In the genomic region with DNA sequence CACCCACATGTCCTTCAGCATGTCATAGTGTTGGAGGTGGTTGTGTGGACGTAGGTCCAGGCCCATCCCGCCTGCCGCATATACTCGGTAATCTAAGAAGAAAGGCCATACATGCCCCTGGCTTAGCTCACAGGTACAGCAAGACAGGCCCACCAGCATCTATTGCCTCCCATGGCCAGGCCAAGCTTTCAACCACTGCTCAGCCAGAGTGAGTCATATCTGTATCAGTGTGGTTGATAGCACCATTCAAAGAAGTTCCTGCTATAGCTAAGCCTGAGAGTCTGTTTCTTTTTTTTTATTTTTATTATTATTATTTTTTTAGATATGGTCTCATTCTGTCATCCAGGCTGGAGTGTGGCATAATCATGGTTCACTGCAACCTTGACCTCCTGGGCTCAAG, we compare ENCODE assay signal across 18 cellular contexts. TPM values are rescaled to one million over a fixed set of nuclear protein-coding genes. Genes with fewer than 3 reads are reported as not detected.
DNase-seq lines count a peak whose midpoint lies in the region; ATAC-seq and TF ChIP-seq lines count a peak whose summit lies in the region.
"Had no signal": no experiment of that assay in that cellular context is flagged by ENCODE, and none has a peak within 500 bp of the region (broad histone marks: within the 10 kb centered on the region; RNA-seq: fewer than 3 reads in every experiment).

No MANE protein-coding gene starts in this region.

- no peak for ATAC-seq in activated CD4-positive, alpha-beta T cell treated with anti-CD3 and anti-CD28 coated beads for 36 hours
- ATAC-seq in GM21825 (IDR thresholded peaks at IDR 0.05; ENCODE audit: unreplicated experiment) (peak; percentile 70), HG03469 (IDR thresholded peaks at IDR 0.05; ENCODE audit: unreplicated experiment) (peak; percentile 48), heart right ventricle (no peak)
- ATAC-seq: SK-N-SH treated with all-trans-retinoic acid at 6 μM for 48 hours had no signal

- peak overlapping the region; percentile 2 for H3K14ac ChIP-seq in neuronal stem cell (ENCODE audit: low read length)

- no peak overlapping the region for H3K23ac ChIP-seq in neuronal stem cell (ENCODE audit: low read depth, low read length, poor library complexity)

- H3K4me1 ChIP-seq in neuronal stem cell (ENCODE audit: control insufficient read depth in 2 of 2, insufficient read depth in 1 of 2, low read depth in 1 of 2, low read length in 2 of 2) (peaks cover 4 to 14% of the 10 kb centered on the region in 2 donors), thyroid gland (peaks cover 21 to 34% of the 10 kb centered on the region in 2 donors), heart right ventricle (peaks cover 3 to 14% (median 13%) of the 10 kb centered on the region in 9 donors)

- H3K4me3 Mint-ChIP-seq in activated CD4-positive, alpha-beta T cell treated with anti-CD3 and anti-CD28 coated beads for 36 hours, result no peak overlapping the region
- H3K4me3 Mint-ChIP-seq: type B pancreatic cell had no signal

- peaks cover 17% of the 10 kb centered on the region for H3K27me3 Mint-ChIP-seq in activated CD4-positive, alpha-beta T cell treated with anti-CD3 and anti-CD28 coated beads for 36 hours

- H2BK5ac ChIP-seq in neuronal stem cell (ENCODE audit: low read length), result no peak overlapping the region

- H3K4me3 ChIP-seq in neuronal stem cell (ENCODE audit: low read length in 2 of 2) (no peak overlapping the region), thyroid gland (replicated peaks in 1 of 3) (no peak overlapping the region), heart right ventricle (no peak overlapping the region)

- peak; percentile 28 for DNase-seq in activated CD4-positive, alpha-beta T cell treated with anti-CD3 and anti-CD28 coated beads for 36 hours
- DNase-seq in activated CD4-positive, alpha-beta T cell treated with anti-CD3 and anti-CD28 coated beads, Interleukin-2, amount 50 U/mL, for 1 hour, result no peak
- DNase-seq in neuronal stem cell (ENCODE audit: low spot score) (no peak), thyroid gland (no peak), NCI-H1105 treated with DMSO at 0.1 percent for 48 hours (lab: John Stamatoyannopoulos, UW) (no peak), heart right ventricle (no peak)
- DNase-seq: activated T-cell treated with anti-CD3 and anti-CD28 coated beads for 4 hours, foreskin fibroblast, mesendoderm, NCI-H1694 had no signal

- CTCF ChIA-PET in activated CD4-positive, alpha-beta T cell treated with anti-CD3 and anti-CD28 coated beads for 36 hours (lab: Charles Lee), result interaction anchor here (0.6 to 1.8 kb wide), 8 partner anchors 9 to 253 kb away, joined by 3 to 8 read pairs (median 4); no protein-coding TSS in a partner anchor

- no peaks in the 10 kb centered on the region for H3K9me3 Mint-ChIP-seq in activated CD4-positive, alpha-beta T cell treated with anti-CD3 and anti-CD28 coated beads for 36 hours (ENCODE audit: low read depth)
- H3K9me3 Mint-ChIP-seq: type B pancreatic cell had no signal

- POLR2A ChIA-PET in activated CD4-positive, alpha-beta T cell treated with anti-CD3 and anti-CD28 coated beads for 36 hours (lab: Charles Lee), result no interaction called here

- H2AK5ac ChIP-seq in neuronal stem cell (ENCODE audit: low read depth, low read length), result no peak overlapping the region

- H2BK12ac ChIP-seq in neuronal stem cell (ENCODE audit: low read length), result no peak overlapping the region

- H3K9me3 ChIP-seq in neuronal stem cell (replicated peaks in 1 of 2; ENCODE audit: control insufficient read depth in 2 of 2, insufficient read depth in 1 of 2, low read depth in 1 of 2, low read length in 2 of 2), result peaks cover 0 to 2% of the 10 kb centered on the region in 2 donors
- H3K9me3 ChIP-seq in thyroid gland, result no peaks in the 10 kb centered on the region
- no peaks in the 10 kb centered on the region for H3K9me3 ChIP-seq in heart right ventricle

- intact Hi-C loops in activated CD4-positive, alpha-beta T cell treated with anti-CD3 and anti-CD28 coated beads for 36 hours (cut with DNase I, micrococcal nuclease), result loop anchor here in 1 of 2 experiments (5.0 kb wide), 1 partner anchor 148 kb away; no protein-coding TSS in a partner anchor
- intact Hi-C loops in thyroid gland (cut with DNase I) (no loop called here), heart right ventricle (cut with DNase I) (loop anchor here in 1 of 10 donors (10.0 kb wide), 1 partner anchor 205 kb away; no protein-coding TSS in a partner anchor)

- H3K27me3 ChIP-seq in neuronal stem cell (ENCODE audit: control insufficient read depth in 3 of 3, insufficient read depth in 3 of 3, low read depth in 1 of 3, low read length in 3 of 3) (peaks cover 0 to 31% (median 15%) of the 10 kb centered on the region in 3 experiments), thyroid gland (no peaks in the 10 kb centered on the region), heart right ventricle (peaks cover 16 to 33% (median 22%) of the 10 kb centered on the region in 7 donors)

- H4K91ac ChIP-seq in neuronal stem cell (ENCODE audit: low read depth, low read length, poor library complexity), result no peak overlapping the region

- H3K27ac ChIP-seq in neuronal stem cell (replicated peaks; ENCODE audit: low read length), result no peak overlapping the region
- no peak overlapping the region for H3K27ac ChIP-seq in thyroid gland
- H3K27ac ChIP-seq in heart right ventricle, result no peak overlapping the region
- H3K27ac ChIP-seq: KMS-11 had no signal

- WGBS in neuronal stem cell (ENCODE audit: extremely low coverage in 2 of 2, insufficient read length in 2 of 2, insufficient replicate concordance in 1 of 2), 2 donors, result no CpG with 5 or more reads among the region's 4 CpGs
- WGBS in thyroid gland, 2 donors, result 75 to 94% methylated on average over 4 of the region's 4 CpGs
- 93 to 99% methylated on average over 4 of the region's 4 CpGs for WGBS in heart right ventricle, 2 donors

- peaks cover 5% of the 10 kb centered on the region for H3K4me1 Mint-ChIP-seq in activated CD4-positive, alpha-beta T cell treated with anti-CD3 and anti-CD28 coated beads for 36 hours

- peak overlapping the region; percentile 13 for H3K9ac ChIP-seq in neuronal stem cell (ENCODE audit: low read depth, low read length, poor library complexity)
- H3K9ac ChIP-seq: KMS-11 had no signal

- TF ChIP-seq CTCF in thyroid gland (IDR thresholded peaks at IDR 0.05) (no peak), heart right ventricle (IDR thresholded peaks at IDR 0.05) (no peak)

- H2BK120ac ChIP-seq in neuronal stem cell (ENCODE audit: low read depth, low read length), result no peak overlapping the region

- H3K36me3 ChIP-seq in neuronal stem cell (replicated peaks in 1 of 2; ENCODE audit: control insufficient read depth in 2 of 2, insufficient read depth in 2 of 2, low read length in 2 of 2) (peaks cover 0 to 6% of the 10 kb centered on the region in 2 donors), thyroid gland (no peaks in the 10 kb centered on the region), heart right ventricle (no peaks in the 10 kb centered on the region)

- no peak overlapping the region for H4K8ac ChIP-seq in neuronal stem cell (ENCODE audit: low read depth, low read length)

- no peak overlapping the region for H2BK15ac ChIP-seq in neuronal stem cell (ENCODE audit: low read length)

- H2AFZ ChIP-seq in neuronal stem cell (ENCODE audit: low read length), result no peak overlapping the region

- H3K18ac ChIP-seq in neuronal stem cell (ENCODE audit: low read length), result no peak overlapping the region

- no peaks in the 10 kb centered on the region for H3K36me3 Mint-ChIP-seq in activated CD4-positive, alpha-beta T cell treated with anti-CD3 and anti-CD28 coated beads for 36 hours (ENCODE audit: low read depth)
- H3K36me3 Mint-ChIP-seq: type B pancreatic cell had no signal

- H3K27ac Mint-ChIP-seq in activated CD4-positive, alpha-beta T cell treated with anti-CD3 and anti-CD28 coated beads for 36 hours, result no peak overlapping the region
- H3K27ac Mint-ChIP-seq: type B pancreatic cell had no signal

- TF ChIP-seq POLR2A in thyroid gland (IDR thresholded peaks at IDR 0.05), result no peak

- no peak overlapping the region for H3K4me2 ChIP-seq in neuronal stem cell (ENCODE audit: insufficient read depth, low read length, poor library complexity, severe bottlenecking)
- H3K4me2 ChIP-seq: KMS-11 had no signal

- no peaks in the 10 kb centered on the region for H3K79me1 ChIP-seq in neuronal stem cell (ENCODE audit: low read depth, low read length)

- H3K4ac ChIP-seq in neuronal stem cell (ENCODE audit: low read length), result no peak overlapping the region

RNA-seq across cellular contexts. Expression of gene KLHDC8A, which starts 17.0 kb away (rescaled TPM):
- total RNA-seq in activated CD4-positive, alpha-beta T cell treated with anti-CD3 and anti-CD28 coated beads for 36 hours, result not detected
- 87.2 TPM for polyA plus RNA-seq in neuronal stem cell (2013, experiment 1 of 2)
- polyA plus RNA-seq in neuronal stem cell (2013, experiment 2 of 2), result 86.1 TPM
- total RNA-seq in thyroid gland, result 1 to 10 TPM; 1.1 to 2.0 (median 1.5) TPM
- under 1 TPM in 1 of 10 donors, not detected in 9; 0.16 TPM for total RNA-seq in heart right ventricle
- under 1 TPM in 1 of 2 donors, not detected in 1; 0.15 TPM for polyA plus RNA-seq in heart right ventricle
- total RNA-seq: A172, omental fat pad had no signal
- polyA plus RNA-seq: aorta had no signal

RNA-seq across cellular contexts. Expression of gene NUAK2, which starts 18.2 kb away (rescaled TPM):
- total RNA-seq in activated CD4-positive, alpha-beta T cell treated with anti-CD3 and anti-CD28 coated beads for 36 hours, result 1 to 10 TPM; 2.3 to 2.7 TPM
- 55.9 TPM for polyA plus RNA-seq in neuronal stem cell (2013, experiment 1 of 2)
- 57.2 TPM for polyA plus RNA-seq in neuronal stem cell (2013, experiment 2 of 2)
- total RNA-seq in thyroid gland (10 to 100 TPM; 16.8 to 41.0 (median 26.8) TPM), heart right ventricle (1 to 10 TPM in 2 of 10 donors, under 1 TPM in 8; 0.25 to 3.1 (median 0.56) TPM)
- under 1 TPM; 0.29 to 0.45 TPM for polyA plus RNA-seq in heart right ventricle

Comparison
In these comparisons a context has a peak if more than half of its experiments do, and no peak if none do; other contexts are left out.
1. ATAC-seq: peak in GM21825 (single experiment) and HG03469 (single experiment); none in activated CD4-positive, alpha-beta T cell treated with anti-CD3 and anti-CD28 coated beads for 36 hours (single experiment) and heart right ventricle (0 of 8).
2. RNA of gene NUAK2, which starts 18.2 kb away (total RNA-seq): 16.8 to 41.0 TPM in thyroid gland; 2.3 to 2.7 TPM in activated CD4-positive, alpha-beta T cell treated with anti-CD3 and anti-CD28 coated beads for 36 hours and 0.25 to 3.1 TPM in heart right ventricle; every median in the first group is over 4 times any median in the second.